ENCODE assay signal across 8 cellular contexts in the genomic region with DNA sequence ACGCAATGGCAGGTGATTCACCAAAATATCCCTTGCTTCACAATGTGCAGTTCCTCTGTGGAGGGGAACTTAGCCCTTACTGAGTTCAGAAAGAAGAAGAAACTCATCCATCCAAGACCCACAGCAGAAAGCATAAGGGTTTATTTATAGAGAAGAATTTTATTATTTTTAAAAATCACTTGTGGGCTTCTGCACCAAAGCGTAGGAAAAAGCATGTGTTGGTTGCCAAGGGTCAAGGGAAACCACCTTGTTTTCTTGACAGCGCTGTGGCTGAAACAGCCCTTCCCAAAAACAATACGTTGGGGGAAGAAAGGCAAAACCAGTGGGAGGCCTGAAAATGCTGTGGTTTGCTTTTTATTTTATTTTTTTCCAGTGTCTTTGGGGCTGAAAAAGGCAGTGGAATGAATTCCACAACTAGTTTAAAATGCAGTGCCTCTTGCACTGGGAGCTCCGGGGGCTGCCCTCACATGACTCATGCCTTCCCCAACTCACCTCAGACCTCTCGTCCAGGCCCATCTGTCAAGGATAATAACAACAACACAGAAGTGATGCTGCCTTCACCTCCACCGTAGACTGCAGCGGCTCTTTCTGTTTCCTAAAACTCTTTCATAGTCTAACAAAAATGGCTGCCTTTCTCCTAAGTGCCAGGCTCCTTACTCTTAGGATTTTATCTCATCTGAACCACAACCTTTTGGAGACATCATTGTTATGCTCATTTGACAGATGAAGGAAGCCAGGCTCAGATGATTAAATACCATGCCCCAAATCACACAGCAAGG.
DNase-seq lines count a peak whose midpoint lies in the region; ATAC-seq, FAIRE-seq and TF ChIP-seq lines count a peak whose summit lies in the region.

No MANE protein-coding gene starts in this region.

- H3K27me3 ChIP-seq in GM23338 (ENCODE audit: insufficient read depth) = no peaks in the 10 kb centered on the region
- H3K27me3 ChIP-seq in body of pancreas = no peaks in the 10 kb centered on the region

- peaks cover 1% of the 10 kb centered on the region for H3K27me3 Mint-ChIP-seq in GM23338 (ENCODE audit: insufficient read depth, low read depth, poor library complexity)
- peaks cover 26% of the 10 kb centered on the region for H3K27me3 Mint-ChIP-seq in T-helper 17 cell
- H3K27me3 Mint-ChIP-seq in naive B cell = no peaks in the 10 kb centered on the region

- H3K9me3 Mint-ChIP-seq in GM23338 (no peaks in the 10 kb centered on the region), naive B cell (no peaks in the 10 kb centered on the region)

- ATAC-seq in GM23338 (no peak), T-helper 17 cell (no peak), naive B cell (ENCODE audit: low read depth in 2 of 2) (peak; percentile 80 to 83), body of pancreas (no peak)

- H3K4me3 Mint-ChIP-seq in GM23338 (no peak overlapping the region), T-helper 17 cell (peak overlapping the region; percentile 7), naive B cell (peak overlapping the region; percentile 19 to 81 (median 62))

- H3K27ac Mint-ChIP-seq in GM23338 (no peak overlapping the region; the same call in 1 of the 2 replicates), T-helper 17 cell (no peak overlapping the region), naive B cell (peak overlapping the region; percentile 78 to 97 (median 90))

- H3K9me2 ChIP-seq in GM23338 (ENCODE audit: insufficient read depth) = peaks cover 3% of the 10 kb centered on the region

- H3F3A ChIP-seq in GM23338 (replicated peaks; ENCODE audit: low read depth) = no peaks in the 10 kb centered on the region

- no peaks in the 10 kb centered on the region for H3K79me2 ChIP-seq in GM23338 (replicated peaks; ENCODE audit: insufficient read depth)

- no peaks in the 10 kb centered on the region for H3K36me3 Mint-ChIP-seq in GM23338 (ENCODE audit: low read depth)
- H3K36me3 Mint-ChIP-seq in T-helper 17 cell (ENCODE audit: low read depth) = no peaks in the 10 kb centered on the region
- H3K36me3 Mint-ChIP-seq in naive B cell = no peaks in the 10 kb centered on the region

- TF ChIP-seq POLR2A in GM12892 (IDR thresholded peaks at IDR 0.05; ENCODE audit: low read depth, low read length) (no peak), body of pancreas (IDR thresholded peaks at IDR 0.05) (no peak)

- H3K9me3 ChIP-seq in T-helper 17 cell (ENCODE audit: control insufficient read depth, low read length, poor library complexity, severe bottlenecking) = no peaks in the 10 kb centered on the region
- H3K9me3 ChIP-seq in body of pancreas = no peaks in the 10 kb centered on the region

- H2AFZ ChIP-seq in GM23338 = peak overlapping the region; percentile 74; the same call in 1 of the 2 replicates

- intact Hi-C loops in body of pancreas (cut with DNase I) = no loop called here

- H3K36me3 ChIP-seq in GM23338 (ENCODE audit: insufficient read depth) = no peaks in the 10 kb centered on the region
- no peaks in the 10 kb centered on the region for H3K36me3 ChIP-seq in body of pancreas (replicated peaks in 1 of 2; ENCODE audit: insufficient read depth in 1 of 2, low read depth in 2 of 2)

- 77 to 87% methylated on average over 8 of the region's 8 CpGs for WGBS in body of pancreas, 2 donors

- no peak overlapping the region for H3K27ac ChIP-seq in GM23338 (ENCODE audit: low read depth)
- H3K27ac ChIP-seq in body of pancreas = no peak overlapping the region

- DNase-seq in GM12892 (ENCODE audit: insufficient read length) (no peak), GM23338 (ENCODE audit: low spot score) (no peak), T-helper 17 cell (no peak), naive B cell (peak; percentile 48), cerebellar nuclear complex (lab: John Stamatoyannopoulos, UW) (no peak), NCI-H69 (lab: John Stamatoyannopoulos, UW) (no peak), T1000 (lab: John Stamatoyannopoulos, UW) (no peak), body of pancreas (no peak)

- TF ChIP-seq CTCF in GM23338 (conservative IDR thresholded peaks at IDR 0.05; ENCODE audit: low read depth in 2 of 2) = no peak
- no peak for TF ChIP-seq CTCF in body of pancreas (IDR thresholded peaks at IDR 0.05)

- peaks cover 16% of the 10 kb centered on the region for H3K4me1 ChIP-seq in GM23338 (ENCODE audit: insufficient read depth)
- H3K4me1 ChIP-seq in body of pancreas = peaks cover 11% of the 10 kb centered on the region

- H3K4me1 Mint-ChIP-seq in GM23338 (peaks cover 24% of the 10 kb centered on the region), T-helper 17 cell (peaks cover 15% of the 10 kb centered on the region), naive B cell (peaks cover 61 to 87% (median 75%) of the 10 kb centered on the region in 3 donors)

- FAIRE-seq in GM12892 (lab: Jason Lieb, UNC) = peak; percentile 86

- H3K4me3 ChIP-seq in GM23338 = no peak overlapping the region
- H3K4me3 ChIP-seq in body of pancreas = no peak overlapping the region

- no peak overlapping the region for H3K4me2 ChIP-seq in GM23338

- H4K20me1 ChIP-seq in GM23338 (replicated peaks; ENCODE audit: insufficient read depth) = no peaks in the 10 kb centered on the region

TF ChIP-seq in GM23338, 12 proteins besides CTCF, POLR2A, EP300 and RAD21:
- TF ChIP-seq, protein P1, sequence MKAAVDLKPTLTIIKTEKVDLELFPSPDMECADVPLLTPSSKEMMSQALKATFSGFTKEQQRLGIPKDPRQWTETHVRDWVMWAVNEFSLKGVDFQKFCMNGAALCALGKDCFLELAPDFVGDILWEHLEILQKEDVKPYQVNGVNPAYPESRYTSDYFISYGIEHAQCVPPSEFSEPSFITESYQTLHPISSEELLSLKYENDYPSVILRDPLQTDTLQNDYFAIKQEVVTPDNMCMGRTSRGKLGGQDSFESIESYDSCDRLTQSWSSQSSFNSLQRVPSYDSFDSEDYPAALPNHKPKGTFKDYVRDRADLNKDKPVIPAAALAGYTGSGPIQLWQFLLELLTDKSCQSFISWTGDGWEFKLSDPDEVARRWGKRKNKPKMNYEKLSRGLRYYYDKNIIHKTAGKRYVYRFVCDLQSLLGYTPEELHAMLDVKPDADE (IDR thresholded peaks at IDR 0.05) = no peak
- TF ChIP-seq NANOG (IDR thresholded peaks at IDR 0.05; ENCODE audit: borderline replicate concordance) (no peak), REST (IDR thresholded peaks at IDR 0.05; ENCODE audit: unreplicated experiment) (no peak), JUNB (IDR thresholded peaks at IDR 0.05; ENCODE audit: unreplicated experiment) (no peak), EZH2 (IDR thresholded peaks at IDR 0.05; ENCODE audit: low read depth, unreplicated experiment) (no peak), EZH2phosphoT487 (IDR thresholded peaks at IDR 0.05; ENCODE audit: unreplicated experiment) (no peak), CREB1 (CRISPR knock-in tag; IDR thresholded peaks at IDR 0.05; ENCODE audit: low read depth) (no peak), POLR2AphosphoS5 (IDR thresholded peaks at IDR 0.05; ENCODE audit: low read depth) (no peak), ZNF331 (CRISPR knock-in tag; IDR thresholded peaks at IDR 0.05; ENCODE audit: low read depth) (no peak)
TF ChIP-seq in GM23338: peak in this region for 0.

Comparison
In these comparisons a context has a peak if more than half of its experiments do, and no peak if none do; other contexts are left out.
1. ATAC-seq: peak in naive B cell (2 of 2); none in GM23338 (single experiment), T-helper 17 cell (single experiment) and body of pancreas (single experiment).
2. H3K27ac Mint-ChIP-seq: peak in naive B cell (6 of 6); none in GM23338 (single experiment) and T-helper 17 cell (single experiment).